In the genomic region with DNA sequence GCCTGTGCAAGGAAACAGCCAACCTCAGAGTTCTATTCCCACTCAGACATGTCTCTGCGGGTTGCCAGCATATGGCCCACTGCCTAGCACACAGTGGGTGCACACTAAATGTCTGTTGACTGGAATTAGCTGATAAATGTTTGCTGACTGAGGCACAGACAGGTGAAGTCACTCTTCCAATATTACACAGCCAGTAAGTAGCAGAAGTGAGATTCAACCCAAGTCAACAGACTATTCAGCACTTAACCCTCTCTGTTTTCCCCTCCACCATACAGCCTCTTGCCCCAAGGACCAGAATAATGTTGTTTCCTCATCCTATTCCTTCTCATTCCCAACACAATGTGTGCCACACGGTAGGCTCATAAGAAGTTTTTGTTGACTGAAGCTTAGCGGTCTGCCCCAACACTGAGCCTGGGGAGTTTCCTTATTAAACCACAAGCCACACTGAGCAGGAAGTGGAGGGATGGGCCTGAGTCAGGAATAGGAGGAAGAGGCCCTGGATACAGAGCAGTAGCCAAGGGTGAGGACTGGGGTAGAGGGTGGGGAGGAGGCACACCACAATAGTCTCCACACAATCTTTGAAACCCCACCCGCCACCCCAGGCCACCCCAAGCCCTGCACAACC, we compare ENCODE assay signal across 7 cellular contexts. TPM values are rescaled to one million over a fixed set of nuclear protein-coding genes. Genes with fewer than 3 reads are reported as not detected.
DNase-seq lines count a peak whose midpoint lies in the region; ATAC-seq and TF ChIP-seq lines count a peak whose summit lies in the region.

No MANE protein-coding gene starts in this region.

- peaks cover 22% of the 10 kb centered on the region for H3K4me1 ChIP-seq in DOHH2 (ENCODE audit: control insufficient read depth, low read length)
- H3K4me1 ChIP-seq in naive thymus-derived CD4-positive, alpha-beta T cell (ENCODE audit: control insufficient read depth in 2 of 2, insufficient read depth in 2 of 2, low read length in 2 of 2), result peaks cover 48 to 50% of the 10 kb centered on the region in 2 donors

- peak overlapping the region; percentile 33 for H3K4me3 ChIP-seq in DOHH2 (ENCODE audit: low read length)
- H3K4me3 ChIP-seq in naive thymus-derived CD4-positive, alpha-beta T cell (ENCODE audit: low read length), result peak overlapping the region; percentile 31

- H3K27ac Mint-ChIP-seq in activated naive CD4-positive, alpha-beta T cell treated with anti-CD3 and anti-CD28 coated beads, Interleukin-2, amount 10 ng/mL, durations not matched to agents 7 days and 5 days, result peak overlapping the region; percentile 50
- peak overlapping the region in 8 of 9 donors; percentile 7 to 76 (median 20) for H3K27ac Mint-ChIP-seq in naive thymus-derived CD4-positive, alpha-beta T cell

- H3K36me3 Mint-ChIP-seq in activated naive CD4-positive, alpha-beta T cell treated with anti-CD3 and anti-CD28 coated beads, Interleukin-2, amount 10 ng/mL, durations not matched to agents 7 days and 5 days, result peaks cover 12% of the 10 kb centered on the region
- peaks cover 0 to 38% (median 0%) of the 10 kb centered on the region in 5 donors for H3K36me3 Mint-ChIP-seq in naive thymus-derived CD4-positive, alpha-beta T cell

- CTCF ChIA-PET in activated naive CD4-positive, alpha-beta T cell treated with anti-CD3 and anti-CD28 coated beads, Interleukin-2, amount 10 ng/mL, durations not matched to agents 7 days and 5 days (lab: Charles Lee), result interaction anchor here (1.3 kb wide), 1 partner anchor 23 kb away, joined by 3 read pairs; no protein-coding TSS in a partner anchor
- CTCF ChIA-PET in naive thymus-derived CD4-positive, alpha-beta T cell (lab: Charles Lee), result interaction anchor here (0.8 to 2.3 kb wide), 3 partner anchors 11 to 24 kb away, joined by 3 to 8 read pairs (median 3); no protein-coding TSS in a partner anchor

- no peak overlapping the region for H3K4me3 Mint-ChIP-seq in activated naive CD4-positive, alpha-beta T cell treated with anti-CD3 and anti-CD28 coated beads, Interleukin-2, amount 10 ng/mL, durations not matched to agents 7 days and 5 days
- peak overlapping the region in 9 of 10 donors; percentile 26 to 80 (median 50) for H3K4me3 Mint-ChIP-seq in naive thymus-derived CD4-positive, alpha-beta T cell

- peak overlapping the region; percentile 46 for H3K4me2 ChIP-seq in DOHH2 (ENCODE audit: low read length)

- no peaks in the 10 kb centered on the region for H3K79me2 ChIP-seq in DOHH2 (ENCODE audit: control insufficient read depth, low read length)

- DNase-seq in M059J (ENCODE audit: low read depth), result peak; percentile 40
- DNase-seq in activated naive CD4-positive, alpha-beta T cell treated with anti-CD3 and anti-CD28 coated beads, Interleukin-2, amount 10 ng/mL, durations not matched to agents 7 days and 5 days, result peak; percentile 58
- peak in 1 of 9 donors; percentile 8 for DNase-seq in naive thymus-derived CD4-positive, alpha-beta T cell

- H3K27me3 Mint-ChIP-seq in activated naive CD4-positive, alpha-beta T cell treated with anti-CD3 and anti-CD28 coated beads, Interleukin-2, amount 10 ng/mL, durations not matched to agents 7 days and 5 days, result peaks cover 5% of the 10 kb centered on the region
- no peaks in the 10 kb centered on the region for H3K27me3 Mint-ChIP-seq in naive thymus-derived CD4-positive, alpha-beta T cell

- intact Hi-C loops in naive thymus-derived CD4-positive, alpha-beta T cell (cut with micrococcal nuclease), result loop anchor here (1.0 to 2.0 kb wide), 2 partner anchors 16 to 19 kb away; partner anchors contain the start of gene IL10RA (in 1 of the 2)

- no peaks in the 10 kb centered on the region for H3K9me2 ChIP-seq in DOHH2 (replicated peaks; ENCODE audit: control insufficient read depth, low read length)

- peak; percentile 85 for ATAC-seq in naive thymus-derived CD4-positive, alpha-beta T cell
- ATAC-seq in HG03378 (IDR thresholded peaks at IDR 0.05; ENCODE audit: unreplicated experiment) (no peak), HG02870 (IDR thresholded peaks at IDR 0.05; ENCODE audit: unreplicated experiment) (no peak), GM21390 (IDR thresholded peaks at IDR 0.05; ENCODE audit: unreplicated experiment) (no peak)

- no peak overlapping the region for H3K27ac ChIP-seq in DOHH2 (ENCODE audit: low read depth, low read length)
- H3K27ac ChIP-seq in naive thymus-derived CD4-positive, alpha-beta T cell (ENCODE audit: low read depth, low read length), result no peak overlapping the region

- no peaks in the 10 kb centered on the region for H3K9me3 ChIP-seq in DOHH2 (ENCODE audit: control insufficient read depth, insufficient read depth, low read length)
- H3K9me3 ChIP-seq in naive thymus-derived CD4-positive, alpha-beta T cell (ENCODE audit: control insufficient read depth in 2 of 3, low read length in 3 of 3), result no peaks in the 10 kb centered on the region

- H3K4me1 Mint-ChIP-seq in activated naive CD4-positive, alpha-beta T cell treated with anti-CD3 and anti-CD28 coated beads, Interleukin-2, amount 10 ng/mL, durations not matched to agents 7 days and 5 days, result peaks cover 58% of the 10 kb centered on the region
- peaks cover 38 to 71% (median 65%) of the 10 kb centered on the region in 7 donors for H3K4me1 Mint-ChIP-seq in naive thymus-derived CD4-positive, alpha-beta T cell

- no peaks in the 10 kb centered on the region for H3K9me3 Mint-ChIP-seq in activated naive CD4-positive, alpha-beta T cell treated with anti-CD3 and anti-CD28 coated beads, Interleukin-2, amount 10 ng/mL, durations not matched to agents 7 days and 5 days
- H3K9me3 Mint-ChIP-seq in naive thymus-derived CD4-positive, alpha-beta T cell, result peaks cover 0 to 2% (median 0%) of the 10 kb centered on the region in 11 donors

- no peak for TF ChIP-seq CTCF in DOHH2 (IDR thresholded peaks at IDR 0.05; ENCODE audit: low read depth, low read length, poor library complexity, severe bottlenecking)

- POLR2A ChIA-PET in naive thymus-derived CD4-positive, alpha-beta T cell (lab: Charles Lee), result interaction anchor here (0.6 to 5.4 kb wide), 8 partner anchors 9 to 82 kb away, joined by 3 to 43 read pairs (median 3); no protein-coding TSS in a partner anchor

- no peaks in the 10 kb centered on the region for H3K27me3 ChIP-seq in DOHH2 (ENCODE audit: control insufficient read depth, low read length)
- H3K27me3 ChIP-seq in naive thymus-derived CD4-positive, alpha-beta T cell (ENCODE audit: control insufficient read depth in 2 of 2, insufficient read depth in 2 of 2, low read length in 2 of 2), result no peaks in the 10 kb centered on the region

- no peaks in the 10 kb centered on the region for H3K36me3 ChIP-seq in DOHH2 (ENCODE audit: control insufficient read depth, low read length)
- H3K36me3 ChIP-seq in naive thymus-derived CD4-positive, alpha-beta T cell (ENCODE audit: control insufficient read depth in 2 of 3, insufficient read depth in 3 of 3, low read length in 3 of 3), result no peaks in the 10 kb centered on the region

- no peaks in the 10 kb centered on the region for H4K20me1 ChIP-seq in DOHH2 (ENCODE audit: control insufficient read depth, insufficient read depth, low read depth, low read length)

- H3F3A ChIP-seq in DOHH2 (ENCODE audit: control insufficient read depth, insufficient read depth), result no peaks in the 10 kb centered on the region

RNA-seq across cellular contexts. Expression of gene IL10RA, which starts 15.7 kb away (rescaled TPM):
- total RNA-seq in M059J (2014; rRNA removed; shearing (Covaris generic)), result 0.07 TPM in 1 of 2 replicates, not detected in the other
- total RNA-seq in naive thymus-derived CD4-positive, alpha-beta T cell, result 100 to 1,000 TPM; 154 to 300 (median 184) TPM
- polyA plus RNA-seq in naive thymus-derived CD4-positive, alpha-beta T cell, result 100 to 1,000 TPM in 1 of 2 donors, 10 to 100 TPM in 1; 85.2 to 163 TPM

RNA-seq across cellular contexts. Expression of gene TMPRSS13, which starts 41.3 kb away (rescaled TPM):
- not detected in 2 replicates for total RNA-seq in M059J (2014; rRNA removed; shearing (Covaris generic))
- total RNA-seq in naive thymus-derived CD4-positive, alpha-beta T cell, result 1 to 10 TPM; 2.4 to 4.1 (median 3.1) TPM
- polyA plus RNA-seq in naive thymus-derived CD4-positive, alpha-beta T cell, result under 1 TPM; 0.47 to 0.66 TPM

Comparison
In these comparisons a context has a peak if more than half of its experiments do, and no peak if none do; other contexts are left out.
1. RNA of gene IL10RA, which starts 15.7 kb away (total RNA-seq): 154 to 300 TPM in naive thymus-derived CD4-positive, alpha-beta T cell; 0.07 TPM in M059J; every median in the first group is over 100 times any median in the second.